In genomic region chr5:151298063-151298462, GRCh38 we compare ENCODE assay signal across 9 cellular contexts. TPM values are rescaled to one million over a fixed set of nuclear protein-coding genes. Genes with fewer than 3 reads are reported as not detected.
DNase-seq lines count a peak whose midpoint lies in the region; ATAC-seq and TF ChIP-seq lines count a peak whose summit lies in the region.
"Had no signal": no experiment of that assay in that cellular context is flagged by ENCODE, and none has a peak within 500 bp of the region (broad histone marks: within the 10 kb centered on the region; RNA-seq: fewer than 3 reads in every experiment).

No MANE protein-coding gene starts in this region.

- intact Hi-C loops in OCI-LY7 (cut with micrococcal nuclease; ENCODE audit: unreplicated experiment): no loop called here
- intact Hi-C loops in right cardiac atrium (cut with DNase I): no loop called here

- H3K79me2 ChIP-seq in OCI-LY7 (ENCODE audit: insufficient read depth, low read depth, low read length): no peaks in the 10 kb centered on the region

- WGBS in right cardiac atrium: 8% methylated on average over 4 of the region's 4 CpGs

- H3K4me1 ChIP-seq in OCI-LY7 (ENCODE audit: insufficient read depth, low read length, poor library complexity, severe bottlenecking) (no peaks in the 10 kb centered on the region), right cardiac atrium (ENCODE audit: control insufficient read depth, insufficient read depth, low read length) (peaks cover 2% of the 10 kb centered on the region)

- no peaks in the 10 kb centered on the region for H3K27me3 ChIP-seq in right cardiac atrium (ENCODE audit: control insufficient read depth, insufficient read depth)

- no TSS peak for BruUV-seq in OCI-LY7 (replicated peaks; lab: Mats Ljungman, UMichigan)

- no peak overlapping the region for H3K27ac Mint-ChIP-seq in stimulated activated naive B cell treated with anti-CD40 and anti-IgM and Interleukin-4, amounts not matched to agents 10 μg/mL and 1 μg/mL and 100 μg/mL, for 72 hours

- POLR2A ChIA-PET in OCI-LY7 (lab: Charles Lee): no interaction called here

- CTCF ChIA-PET in OCI-LY7 (lab: Charles Lee; ENCODE audit: unreplicated experiment): interaction anchor here (0.5 to 0.6 kb wide), 2 partner anchors 44 to 74 kb away, joined by 3 read pairs; partner anchors contain the start of gene CCDC69

- ATAC-seq in GM21360 (IDR thresholded peaks at IDR 0.05; ENCODE audit: unreplicated experiment) (peak; percentile 60), HG03039 (IDR thresholded peaks at IDR 0.05; ENCODE audit: unreplicated experiment) (no peak), right cardiac atrium (no peak)
- peak; percentile 80 to 82 for ATAC-seq in stimulated activated naive B cell treated with anti-CD40 and anti-IgM and Interleukin-4, amounts not matched to agents 10 μg/mL and 1 μg/mL and 100 μg/mL, for 72 hours (replicated peaks)

- H3K4me1 Mint-ChIP-seq in stimulated activated naive B cell treated with anti-CD40 and anti-IgM and Interleukin-4, amounts not matched to agents 10 μg/mL and 1 μg/mL and 100 μg/mL, for 72 hours: peaks cover 7 to 23% of the 10 kb centered on the region in 2 donors

- H3K9me2 ChIP-seq in OCI-LY7 (ENCODE audit: insufficient read depth, low read length): no peaks in the 10 kb centered on the region

- no peaks in the 10 kb centered on the region for H4K20me1 ChIP-seq in OCI-LY7 (ENCODE audit: insufficient read depth, low read length)

- no peaks in the 10 kb centered on the region for H3K9me3 ChIP-seq in OCI-LY7 (ENCODE audit: low read length)
- H3K9me3 ChIP-seq in right cardiac atrium (ENCODE audit: control insufficient read depth, low read length): no peaks in the 10 kb centered on the region

- H3K9me3 Mint-ChIP-seq in stimulated activated naive B cell treated with anti-CD40 and anti-IgM and Interleukin-4, amounts not matched to agents 10 μg/mL and 1 μg/mL and 100 μg/mL, for 72 hours: no peaks in the 10 kb centered on the region

- peak; percentile 73 for TF ChIP-seq CTCF in OCI-LY7 (conservative IDR thresholded peaks at IDR 0.05; ENCODE audit: low read length)

- no peaks in the 10 kb centered on the region for H3K36me3 ChIP-seq in OCI-LY7 (ENCODE audit: insufficient read depth, low read length)

- H3K27ac ChIP-seq in OCI-LY7 (ENCODE audit: low read depth, low read length, poor library complexity, severe bottlenecking): no peak overlapping the region
- no peak overlapping the region for H3K27ac ChIP-seq in right cardiac atrium (ENCODE audit: low read length)

- H2AFZ ChIP-seq in OCI-LY7 (ENCODE audit: low read length): no peak overlapping the region

- H3K4me3 ChIP-seq in OCI-LY7 (ENCODE audit: low read depth, low read length, poor library complexity, severe bottlenecking): no peak overlapping the region
- H3K4me3 ChIP-seq in right cardiac atrium (ENCODE audit: low read length): no peak overlapping the region

- H3K4me2 ChIP-seq in OCI-LY7 (ENCODE audit: low read length): no peak overlapping the region

- H3K27me3 Mint-ChIP-seq in stimulated activated naive B cell treated with anti-CD40 and anti-IgM and Interleukin-4, amounts not matched to agents 10 μg/mL and 1 μg/mL and 100 μg/mL, for 72 hours: peaks cover 19% of the 10 kb centered on the region in 2 donors

- H3K36me3 Mint-ChIP-seq in stimulated activated naive B cell treated with anti-CD40 and anti-IgM and Interleukin-4, amounts not matched to agents 10 μg/mL and 1 μg/mL and 100 μg/mL, for 72 hours: no peaks in the 10 kb centered on the region

- no peak overlapping the region for H3K4me3 Mint-ChIP-seq in stimulated activated naive B cell treated with anti-CD40 and anti-IgM and Interleukin-4, amounts not matched to agents 10 μg/mL and 1 μg/mL and 100 μg/mL, for 72 hours

- DNase-seq in AML-193 (lab: John Stamatoyannopoulos, UW) (peak; percentile 47 to 56), OCI-LY7 (ENCODE audit: low spot score) (peak; percentile 68), fibroblast of peridontal ligament (ENCODE audit: extremely low read depth) (peak; percentile 60), KG1 (lab: John Stamatoyannopoulos, UW) (no peak), right cardiac atrium (no peak)
- no peak for DNase-seq in stimulated activated naive B cell treated with anti-CD40 and anti-IgM and Interleukin-4, amounts not matched to agents 10 μg/mL and 1 μg/mL and 100 μg/mL, for 72 hours

RNA-seq across cellular contexts. Expression of gene SLC36A3, which starts 5.5 kb away (rescaled TPM):
- not detected in 2 replicates for total RNA-seq in OCI-LY7 (2014; rRNA removed; shearing (Covaris generic))
- not detected in 2 replicates for total RNA-seq in OCI-LY7 (2022)
- not detected for total RNA-seq in right cardiac atrium
- polyA plus RNA-seq in right cardiac atrium: not detected
- total RNA-seq: dermis microvascular lymphatic vessel endothelial cell had no signal

RNA-seq across cellular contexts. Expression of gene GM2A, which starts 45.1 kb away (rescaled TPM):
- total RNA-seq in OCI-LY7 (2014; rRNA removed; shearing (Covaris generic)): 52.4 and 60.2 TPM in 2 replicates
- total RNA-seq in OCI-LY7 (2022) (52.9 and 64.5 TPM in 2 replicates), right cardiac atrium (10 to 100 TPM; 30.1 to 43.4 (median 35.3) TPM)
- 27.7 TPM for polyA plus RNA-seq in right cardiac atrium

RNA-seq across cellular contexts. Expression of gene SLC36A2, which starts 49.3 kb away (rescaled TPM):
- not detected in 2 replicates for total RNA-seq in OCI-LY7 (2014; rRNA removed; shearing (Covaris generic))
- total RNA-seq in OCI-LY7 (2022) (not detected in 2 replicates), right cardiac atrium (not detected)
- 0.14 TPM for polyA plus RNA-seq in right cardiac atrium
- total RNA-seq: dermis microvascular lymphatic vessel endothelial cell had no signal

Comparison
In these comparisons a context has a peak if more than half of its experiments do, and no peak if none do; other contexts are left out.
1. DNase-seq: peak in AML-193 (2 of 2), OCI-LY7 (single experiment) and fibroblast of peridontal ligament (single experiment); none in stimulated activated naive B cell treated with anti-CD40 and anti-IgM and Interleukin-4, amounts not matched to agents 10 μg/mL and 1 μg/mL and 100 μg/mL, for 72 hours (single experiment), KG1 (single experiment) and right cardiac atrium (0 of 3).
2. ATAC-seq: peak in GM21360 (single experiment) and stimulated activated naive B cell treated with anti-CD40 and anti-IgM and Interleukin-4, amounts not matched to agents 10 μg/mL and 1 μg/mL and 100 μg/mL, for 72 hours (2 of 2); none in HG03039 (single experiment) and right cardiac atrium (0 of 2).